In genomic region chr19:18308051-18308947, GRCh38 we compare ENCODE assay signal across 1 cellular context.
TF ChIP-seq lines count a peak whose summit lies in the region.

No MANE protein-coding gene starts in this region.

TF ChIP-seq in H1, 55 proteins besides CTCF, POLR2A, EP300 and RAD21:
- TF ChIP-seq SIX5 (IDR thresholded peaks at IDR 0.05; ENCODE audit: low read depth, low read length) = no peak
- TF ChIP-seq E2F6 (IDR thresholded peaks at IDR 0.05) = no peak
- no peak for TF ChIP-seq ZNF274 (IDR thresholded peaks at IDR 0.05; ENCODE audit: borderline replicate concordance, extremely low read depth, low read length)
- TF ChIP-seq GABPA (IDR thresholded peaks at IDR 0.05; ENCODE audit: borderline replicate concordance, insufficient read depth, low read length) = no peak
- TF ChIP-seq KDM5A (IDR thresholded peaks at IDR 0.05; ENCODE audit: low read length) = no peak
- no peak for TF ChIP-seq MAX (IDR thresholded peaks at IDR 0.05)
- TF ChIP-seq NRF1 (IDR thresholded peaks at IDR 0.05; ENCODE audit: low read depth, low read length) = no peak
- no peak for TF ChIP-seq POU5F1 (IDR thresholded peaks at IDR 0.05; ENCODE audit: low read depth, low read length)
- TF ChIP-seq JUN (IDR thresholded peaks at IDR 0.05; ENCODE audit: low read depth, low read length) = no peak
- TF ChIP-seq HDAC2 (IDR thresholded peaks at IDR 0.05; ENCODE audit: borderline replicate concordance in 1 of 2, low read depth in 2 of 2, low read length in 2 of 2) = no peak
- no peak for TF ChIP-seq MAFK (IDR thresholded peaks at IDR 0.05; ENCODE audit: low read depth, low read length)
- no peak for TF ChIP-seq CEBPB (IDR thresholded peaks at IDR 0.05; ENCODE audit: low read depth, low read length)
- TF ChIP-seq TBP (IDR thresholded peaks at IDR 0.05; ENCODE audit: low read depth, low read length) = no peak
- no peak for TF ChIP-seq CHD2 (IDR thresholded peaks at IDR 0.05; ENCODE audit: low read length)
